ENCODE assay signal across 21 cellular contexts in the genomic region with DNA sequence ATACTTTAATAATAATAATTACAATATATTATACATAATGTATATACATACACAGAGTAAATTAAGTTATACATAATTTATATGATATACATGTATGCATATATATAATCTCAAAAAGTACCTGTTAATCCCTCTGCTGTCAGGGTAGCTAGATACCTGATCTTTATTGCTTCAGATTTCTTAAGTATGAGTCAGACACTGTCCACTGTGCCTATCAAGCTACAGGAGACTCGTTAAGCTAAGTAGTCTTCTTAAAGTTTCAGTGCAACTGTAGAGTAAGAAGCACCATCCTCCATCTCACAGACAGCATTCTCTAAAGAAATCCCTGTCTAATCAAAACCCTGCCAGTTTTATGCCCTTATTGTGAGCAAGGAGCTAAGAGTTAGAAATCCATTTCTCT.
"Had no signal": no experiment of that assay in that cellular context is flagged by ENCODE, and none has a peak within 500 bp of the region (broad histone marks: within the 10 kb centered on the region; RNA-seq: fewer than 3 reads in every experiment).

No MANE protein-coding gene starts in this region.

- H3K36me3 Mint-ChIP-seq: natural killer cell had no signal

- H3K27ac ChIP-seq: gastroesophageal sphincter, neutrophil, parathyroid adenoma, stomach, testis, upper lobe of right lung had no signal

- H3K4me3 Mint-ChIP-seq: activated CD4-positive, alpha-beta T cell treated with anti-CD3 and anti-CD28 coated beads, Interleukin-2, amount 10 ng/mL, durations not matched to agents 24 days and 14 days; activated naive CD4-positive, alpha-beta T cell treated with anti-CD3 and anti-CD28 coated beads for 36 hours; activated naive CD8-positive, alpha-beta T cell treated with anti-CD3 and anti-CD28 coated beads, Interleukin-2, amount 50 U/mL, for 24 hours; natural killer cell had no signal

- H3K4me1 ChIP-seq: gastroesophageal sphincter, parathyroid adenoma, stomach, testis, upper lobe of right lung had no signal

- H3K4me3 ChIP-seq: gastroesophageal sphincter, stomach, testis, upper lobe of right lung had no signal

- H3K79me2 ChIP-seq: parathyroid adenoma had no signal

- DNase-seq: activated CD4-positive, alpha-beta T cell treated with anti-CD3 and anti-CD28 coated beads, Interleukin-2, amount 10 ng/mL, durations not matched to agents 24 days and 14 days; activated CD4-positive, CD25-positive, alpha-beta regulatory T cell; activated naive CD4-positive, alpha-beta T cell treated with anti-CD3 and anti-CD28 coated beads for 36 hours; activated naive CD8-positive, alpha-beta T cell treated with anti-CD3 and anti-CD28 coated beads, Interleukin-2, amount 50 U/mL, for 24 hours; activated T-cell treated with anti-CD3 and anti-CD28 coated beads for 4 hours; aorta; dermis blood vessel endothelial cell; kidney; left ventricle myocardium superior; mesenchymal stem cell; natural killer cell; stimulated activated CD4-positive, alpha-beta T cell treated with anti-CD3 and anti-CD28 coated beads, Interleukin-12 subunit alpha, Interleukin-12 subunit beta, amount 100 ng/mL, for 4 hours; stimulated activated CD4-positive, alpha-beta T cell treated with anti-CD3 and anti-CD28 coated beads, Interleukin-2, amount 100 ng/mL, for 24 hours; stomach; T-helper 2 cell; testis; upper lobe of right lung had no signal

- H3K4me1 Mint-ChIP-seq: activated CD4-positive, alpha-beta T cell treated with anti-CD3 and anti-CD28 coated beads, Interleukin-2, amount 10 ng/mL, durations not matched to agents 24 days and 14 days; activated naive CD8-positive, alpha-beta T cell treated with anti-CD3 and anti-CD28 coated beads, Interleukin-2, amount 50 U/mL, for 24 hours; natural killer cell had no signal

- ATAC-seq: activated naive CD8-positive, alpha-beta T cell treated with anti-CD3 and anti-CD28 coated beads, Interleukin-2, amount 50 U/mL, for 24 hours; gastroesophageal sphincter; left ventricle myocardium superior; natural killer cell; upper lobe of right lung had no signal

- H3K27ac Mint-ChIP-seq: activated CD4-positive, alpha-beta T cell treated with anti-CD3 and anti-CD28 coated beads, Interleukin-2, amount 10 ng/mL, durations not matched to agents 24 days and 14 days; activated naive CD4-positive, alpha-beta T cell treated with anti-CD3 and anti-CD28 coated beads for 36 hours; activated naive CD8-positive, alpha-beta T cell treated with anti-CD3 and anti-CD28 coated beads, Interleukin-2, amount 50 U/mL, for 24 hours; activated T-helper 2 cell treated with anti-CD3 and anti-CD28 coated beads, Interferon-gamma antibody, Interleukin-2, Interleukin-4, amounts not matched to agents 10 μg/mL and 5 μg/mL and 100 μg/mL, durations not matched to agents 14 hours and 24 hours and 36 hours; natural killer cell had no signal

- H3K36me3 ChIP-seq: gastroesophageal sphincter, neutrophil, stomach, upper lobe of right lung had no signal

- H3K27me3 Mint-ChIP-seq: activated CD4-positive, alpha-beta T cell treated with anti-CD3 and anti-CD28 coated beads, Interleukin-2, amount 10 ng/mL, durations not matched to agents 24 days and 14 days; activated naive CD8-positive, alpha-beta T cell treated with anti-CD3 and anti-CD28 coated beads, Interleukin-2, amount 50 U/mL, for 24 hours had no signal

- H3K27me3 ChIP-seq: gastroesophageal sphincter, neutrophil, stomach, testis, upper lobe of right lung had no signal

- H3K9me3 ChIP-seq: gastroesophageal sphincter, neutrophil, stomach, testis, upper lobe of right lung had no signal

- H2AFZ ChIP-seq: parathyroid adenoma had no signal

- H3K9me3 Mint-ChIP-seq: activated CD4-positive, alpha-beta T cell treated with anti-CD3 and anti-CD28 coated beads, Interleukin-2, amount 10 ng/mL, durations not matched to agents 24 days and 14 days had no signal
